In genomic region chr1:91817506-91817905, GRCh38 we compare ENCODE assay signal across 1 cellular context.
A peak's percentile ranks its signal among the peaks of the same experiment; 100 is the strongest.
TF ChIP-seq lines count a peak whose summit lies in the region.

No MANE protein-coding gene starts in this region.

TF ChIP-seq in HepG2, 621 proteins besides CTCF, POLR2A, EP300 and RAD21 (continued from another document and continues in another):
- no peak for TF ChIP-seq LRRFIP1 (CRISPR knock-in tag; conservative IDR thresholded peaks at IDR 0.05)
- no peak for TF ChIP-seq HNF1A (IDR thresholded peaks at IDR 0.05; ENCODE audit: low read depth)
- peak; percentile 73; the same call in 1 of the 2 replicates for TF ChIP-seq HNF1A (CRISPR knock-in tag; IDR thresholded peaks at IDR 0.05; ENCODE audit: borderline replicate concordance)
- peak; percentile 22; the same call in 1 of the 2 replicates for TF ChIP-seq BCL6 (CRISPR knock-in tag; IDR thresholded peaks at IDR 0.05)
- TF ChIP-seq EZH2 (conservative IDR thresholded peaks at IDR 0.05; ENCODE audit: low read depth, low read length): no peak
- peak; percentile 29; the same call in 1 of the 2 replicates for TF ChIP-seq FOSL2 (CRISPR knock-in tag; IDR thresholded peaks at IDR 0.05)
- no peak for TF ChIP-seq SOX13 (IDR thresholded peaks at IDR 0.05)
- peak in 1 of 2 experiments; percentile 65; a peak in 2 of 4 replicates for TF ChIP-seq SOX13 (CRISPR knock-in tag; conservative IDR thresholded peaks at IDR 0.05 in 1 of 2, IDR thresholded peaks at IDR 0.05 in 1 of 2)
- TF ChIP-seq NR2F6 (IDR thresholded peaks at IDR 0.05): peak; percentile 8; the same call in 1 of the 2 replicates
- no peak for TF ChIP-seq NR2F6 (CRISPR knock-in tag; IDR thresholded peaks at IDR 0.05)
- no peak for TF ChIP-seq ZBTB39 (CRISPR knock-in tag; IDR thresholded peaks at IDR 0.05)
- TF ChIP-seq ZBTB33 (CRISPR knock-in tag; IDR thresholded peaks at IDR 0.05): peak; percentile 84
- TF ChIP-seq CREM (IDR thresholded peaks at IDR 0.05): peak; percentile 4; the same call in 1 of the 2 replicates
- no peak for TF ChIP-seq CREM (CRISPR knock-in tag; IDR thresholded peaks at IDR 0.05)
- no peak for TF ChIP-seq NFATC3 (CRISPR knock-in tag; IDR thresholded peaks at IDR 0.05)
- TF ChIP-seq RARA (CRISPR knock-in tag; IDR thresholded peaks at IDR 0.05): peak; percentile 46
- peak; percentile 95 for TF ChIP-seq NCOA2 (CRISPR knock-in tag; IDR thresholded peaks at IDR 0.05)
- TF ChIP-seq MED1 (CRISPR knock-in tag; IDR thresholded peaks at IDR 0.05): peak; percentile 78
- peak; percentile 13; the same call in 1 of the 2 replicates for TF ChIP-seq HNF4A (CRISPR knock-in tag; IDR thresholded peaks at IDR 0.05)
- no peak for TF ChIP-seq ZNF264 (CRISPR knock-in tag; IDR thresholded peaks at IDR 0.05)
- TF ChIP-seq FOXA3 (CRISPR knock-in tag; IDR thresholded peaks at IDR 0.05): peak; percentile 25; the same call in 1 of the 2 replicates
- TF ChIP-seq SKIL (CRISPR knock-in tag; IDR thresholded peaks at IDR 0.05; ENCODE audit: borderline replicate concordance): no peak
- no peak for TF ChIP-seq ZNF850 (CRISPR knock-in tag; conservative IDR thresholded peaks at IDR 0.05)
- no peak for TF ChIP-seq NFAT5 (CRISPR knock-in tag; IDR thresholded peaks at IDR 0.05)
- no peak for TF ChIP-seq TMF1 (CRISPR knock-in tag; IDR thresholded peaks at IDR 0.05; ENCODE audit: low read depth)
- no peak for TF ChIP-seq THAP8 (CRISPR knock-in tag; IDR thresholded peaks at IDR 0.05; ENCODE audit: borderline replicate concordance)
- TF ChIP-seq SALL2 (CRISPR knock-in tag; IDR thresholded peaks at IDR 0.05): no peak
- no peak for TF ChIP-seq TEAD2 (CRISPR knock-in tag; IDR thresholded peaks at IDR 0.05)
- peak; percentile 11; the same call in 1 of the 2 replicates for TF ChIP-seq HMG20A (CRISPR knock-in tag; IDR thresholded peaks at IDR 0.05; ENCODE audit: borderline replicate concordance)
- no peak for TF ChIP-seq ZNF33A (CRISPR knock-in tag; IDR thresholded peaks at IDR 0.05; ENCODE audit: borderline replicate concordance)
- peak; percentile 65 for TF ChIP-seq GATAD2A (CRISPR knock-in tag; IDR thresholded peaks at IDR 0.05)
- TF ChIP-seq ZBTB34 (CRISPR knock-in tag; IDR thresholded peaks at IDR 0.05): no peak
- TF ChIP-seq ZFX (CRISPR knock-in tag; IDR thresholded peaks at IDR 0.05; ENCODE audit: low read depth): 0 out of 2 replicates have a peak, but pooled peaks have one; percentile 14
- TF ChIP-seq ZNF362 (CRISPR knock-in tag; IDR thresholded peaks at IDR 0.05; ENCODE audit: borderline replicate concordance): peak; percentile 60; the same call in 1 of the 2 replicates
- 0 out of 2 replicates have a peak, but pooled peaks have one; percentile 48 for TF ChIP-seq GATA4 (IDR thresholded peaks at IDR 0.05; ENCODE audit: borderline replicate concordance, low read depth)
